ENCODE assay signal across 25 cellular contexts in genomic region chr1:223273511-223273910, GRCh38.
"Had no signal": no experiment of that assay in that cellular context is flagged by ENCODE, and none has a peak within 500 bp of the region (broad histone marks: within the 10 kb centered on the region; RNA-seq: fewer than 3 reads in every experiment).

No MANE protein-coding gene starts in this region.

- ATAC-seq: activated CD4-positive, alpha-beta T cell treated with anti-CD3 and anti-CD28 coated beads for 36 hours; activated CD8-positive, alpha-beta memory T cell treated with anti-CD3 and anti-CD28 coated beads, Interleukin-2, amount 10 ng/mL, durations not matched to agents 7 days and 5 days; activated CD8-positive, alpha-beta T cell treated with anti-CD3 and anti-CD28 coated beads, Interleukin-2, amount 10 ng/mL, durations not matched to agents 7 days and 5 days; activated naive CD4-positive, alpha-beta T cell treated with anti-CD3 and anti-CD28 coated beads, Interleukin-2, amount 50 U/mL, for 72 hours; gastroesophageal sphincter; T-cell had no signal

- H3K4me1 ChIP-seq: esophagus squamous epithelium, gastroesophageal sphincter, heart right ventricle had no signal

- DNase-seq: activated CD4-positive, alpha-beta memory T cell treated with anti-CD3 and anti-CD28 coated beads for 36 hours; activated CD4-positive, alpha-beta T cell treated with anti-CD3 and anti-CD28 coated beads for 36 hours; activated CD4-positive, alpha-beta T cell treated with anti-CD3 and anti-CD28 coated beads, Interleukin-2, amount 10 ng/mL, durations not matched to agents 24 days and 14 days; activated CD4-positive, CD25-positive, alpha-beta regulatory T cell; activated CD4-positive, CD25-positive, alpha-beta regulatory T cell treated with anti-CD3 and anti-CD28 coated beads, Interleukin-2, amount 50 U/mL, for 72 hours; activated CD8-positive, alpha-beta memory T cell treated with anti-CD3 and anti-CD28 coated beads, Interleukin-2, amount 10 ng/mL, durations not matched to agents 7 days and 5 days; activated CD8-positive, alpha-beta memory T cell treated with anti-CD3 and anti-CD28 coated beads, Interleukin-2, amount 50 U/mL, for 4 hours; activated CD8-positive, alpha-beta T cell treated with anti-CD3 and anti-CD28 coated beads, Interleukin-2, amount 10 ng/mL, durations not matched to agents 7 days and 5 days; activated gamma-delta T cell; activated naive CD4-positive, alpha-beta T cell; activated naive CD4-positive, alpha-beta T cell treated with anti-CD3 and anti-CD28 coated beads, Interleukin-2, amount 10 ng/mL, durations not matched to agents 7 days and 5 days; activated naive CD8-positive, alpha-beta T cell treated with anti-CD3 and anti-CD28 coated beads, Interleukin-2, amount 10 ng/mL, durations not matched to agents 7 days and 5 days; activated T-cell treated with anti-CD3 and anti-CD28 coated beads, Interleukin-2, amount 50 U/mL, for 1 hour; activated T-cell treated with anti-CD3 and anti-CD28 coated beads, Interleukin-2, amount 50 U/mL, for 48 hours; brain microvascular endothelial cell; caudate nucleus; effector CD8-positive, alpha-beta T cell; esophagus squamous epithelium; foreskin melanocyte; heart right ventricle; T-cell; T1000 had no signal

- H3K36me3 ChIP-seq: brain microvascular endothelial cell, esophagus squamous epithelium, gastroesophageal sphincter, heart right ventricle had no signal

- H3K9me3 ChIP-seq: esophagus squamous epithelium, gastroesophageal sphincter, heart right ventricle had no signal

- H3K27me3 ChIP-seq: brain microvascular endothelial cell, esophagus squamous epithelium, gastroesophageal sphincter had no signal

- H3K4me3 ChIP-seq: esophagus squamous epithelium, gastroesophageal sphincter, heart right ventricle had no signal

- H3K27ac ChIP-seq: brain microvascular endothelial cell, epithelial cell of prostate, esophagus squamous epithelium, gastroesophageal sphincter, heart right ventricle had no signal
